Comparison of ENCODE assay signal across 17 cellular contexts in the genomic region with DNA sequence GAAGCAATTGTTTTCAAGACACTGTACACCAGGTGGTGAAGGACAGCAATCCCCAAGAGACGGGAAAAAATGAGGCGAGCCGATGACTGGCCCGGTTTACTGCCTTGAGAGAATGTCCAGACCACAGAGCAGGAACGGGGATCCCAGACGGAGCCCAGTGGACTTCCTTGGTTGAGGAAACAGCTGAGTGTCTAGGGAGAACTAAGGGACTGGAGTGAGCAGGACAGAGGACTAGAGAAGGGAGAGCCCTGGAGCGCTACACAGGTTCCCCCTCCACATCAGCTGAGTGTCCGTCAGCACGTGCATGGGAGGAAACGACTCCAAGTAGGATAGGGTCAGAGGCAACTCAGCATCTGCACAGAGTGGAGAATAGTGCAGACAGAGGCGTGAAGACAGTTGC. TPM values are rescaled to one million over a fixed set of nuclear protein-coding genes. Genes with fewer than 3 reads are reported as not detected.
A peak's percentile ranks its signal among the peaks of the same experiment; 100 is the strongest.
DNase-seq lines count a peak whose midpoint lies in the region; ATAC-seq and TF ChIP-seq lines count a peak whose summit lies in the region.
"Had no signal": no experiment of that assay in that cellular context is flagged by ENCODE, and none has a peak within 500 bp of the region (broad histone marks: within the 10 kb centered on the region; RNA-seq: fewer than 3 reads in every experiment).

No MANE protein-coding gene starts in this region.

- in situ Hi-C loops in brain microvascular endothelial cell (cut with HindIII; ENCODE audit: low pct_ligation_motif_present, low sequenced_read_pairs) = no loop called here

- TF ChIP-seq CTCF in left ventricle myocardium inferior (IDR thresholded peaks at IDR 0.05; ENCODE audit: borderline replicate concordance) (no peak), brain microvascular endothelial cell (IDR thresholded peaks at IDR 0.05; ENCODE audit: low read depth, low read length, missing control alignments) (no peak), upper lobe of right lung (IDR thresholded peaks at IDR 0.05) (no peak)

- H3K27ac ChIP-seq in left ventricle myocardium inferior (replicated peaks) (no peak overlapping the region), brain microvascular endothelial cell (no peak overlapping the region), upper lobe of right lung (no peak overlapping the region)

- H3K27me3 ChIP-seq in left ventricle myocardium inferior (ENCODE audit: low read depth) (peaks cover 61% of the 10 kb centered on the region), brain microvascular endothelial cell (replicated peaks) (peaks cover 17% of the 10 kb centered on the region), upper lobe of right lung (no peaks in the 10 kb centered on the region)

- ATAC-seq in Right ventricle myocardium inferior (peak; percentile 42), upper lobe of right lung (peak; percentile 55), HG02610 (IDR thresholded peaks at IDR 0.05; ENCODE audit: unreplicated experiment) (no peak), GM19452 (IDR thresholded peaks at IDR 0.05; ENCODE audit: unreplicated experiment) (no peak)
- ATAC-seq: activated CD4-positive, alpha-beta T cell treated with anti-CD3 and anti-CD28 coated beads for 36 hours; stimulated activated naive B cell treated with anti-CD40 and anti-IgM and Interleukin-4, amounts not matched to agents 10 μg/mL and 1 μg/mL and 100 μg/mL, for 72 hours had no signal

- no peak for DNase-seq in Right ventricle myocardium inferior (ENCODE audit: missing footprints)
- DNase-seq in left ventricle myocardium inferior = no peak
- peak; percentile 18 for DNase-seq in brain microvascular endothelial cell
- DNase-seq in myocyte (ENCODE audit: low read depth) = peak; percentile 57
- no peak for DNase-seq in upper lobe of right lung
- DNase-seq in mesenteric fat pad (ENCODE audit: low spot score) = no peak
- DNase-seq: ACHN; activated CD4-positive, alpha-beta T cell treated with anti-CD3 and anti-CD28 coated beads for 36 hours; CD8-positive, alpha-beta memory T cell; NCI-H2171; occipital lobe; SHP77; stimulated activated naive B cell treated with anti-CD40 and anti-IgM and Interleukin-4, amounts not matched to agents 10 μg/mL and 1 μg/mL and 100 μg/mL, for 72 hours; T-helper 2 cell had no signal

- no peak overlapping the region for H3K4me3 ChIP-seq in left ventricle myocardium inferior
- H3K4me3 ChIP-seq in brain microvascular endothelial cell (ENCODE audit: low read depth, low read length) = no peak overlapping the region
- no peak overlapping the region for H3K4me3 ChIP-seq in upper lobe of right lung

- H3K4me1 ChIP-seq in left ventricle myocardium inferior (no peaks in the 10 kb centered on the region), upper lobe of right lung (peaks cover 6% of the 10 kb centered on the region)

- intact Hi-C loops in Right ventricle myocardium inferior (cut with DNase I) = no loop called here
- intact Hi-C loops in left ventricle myocardium inferior (cut with micrococcal nuclease) = no loop called here
- intact Hi-C loops in upper lobe of right lung (cut with DNase I) = no loop called here

- H3K36me3 ChIP-seq in left ventricle myocardium inferior = no peaks in the 10 kb centered on the region
- no peaks in the 10 kb centered on the region for H3K36me3 ChIP-seq in brain microvascular endothelial cell (replicated peaks)
- no peaks in the 10 kb centered on the region for H3K36me3 ChIP-seq in upper lobe of right lung

- peaks cover 18% of the 10 kb centered on the region for H3K9me3 ChIP-seq in left ventricle myocardium inferior (replicated peaks)
- H3K9me3 ChIP-seq in upper lobe of right lung = no peaks in the 10 kb centered on the region

RNA-seq across cellular contexts. Expression of a gene that starts 7.1 kb away (rescaled TPM):
- total RNA-seq in Right ventricle myocardium inferior (0.41 TPM), left ventricle myocardium inferior (0.16 TPM), myocyte (0.42 TPM in 1 of 2 replicates, not detected in the other), upper lobe of right lung (1.3 TPM), mesenteric fat pad (19.4 TPM)
- polyA plus RNA-seq in myocyte (2012) = 0.54 TPM
- total RNA-seq: activated CD4-positive, alpha-beta T cell treated with anti-CD3 and anti-CD28 coated beads for 36 hours had no signal

RNA-seq across cellular contexts. Expression of a gene that starts 23.0 kb away (rescaled TPM):
- total RNA-seq in Right ventricle myocardium inferior = not detected
- 0.41 TPM for total RNA-seq in left ventricle myocardium inferior
- total RNA-seq in myocyte = 0.16 TPM in 1 of 2 replicates, not detected in the other
- polyA plus RNA-seq in myocyte (2012) = 0.06 TPM
- total RNA-seq in upper lobe of right lung = not detected
- 1.5 TPM for total RNA-seq in mesenteric fat pad
- total RNA-seq: CD8-positive, alpha-beta memory T cell; epithelial cell of proximal tubule; occipital lobe had no signal

Comparison
In these comparisons a context has a peak if more than half of its experiments do, and no peak if none do; other contexts are left out.
1. ATAC-seq: peak in Right ventricle myocardium inferior (single experiment) and upper lobe of right lung (single experiment); none in HG02610 (single experiment) and GM19452 (single experiment).
2. DNase-seq: peak in brain microvascular endothelial cell (single experiment) and myocyte (single experiment); none in Right ventricle myocardium inferior (single experiment), left ventricle myocardium inferior (single experiment), upper lobe of right lung (single experiment) and mesenteric fat pad (single experiment).